In genomic region chr9:17631396-17631795, GRCh38 we compare ENCODE assay signal across 30 cellular contexts. TPM values are rescaled to one million over a fixed set of nuclear protein-coding genes. Genes with fewer than 3 reads are reported as not detected.
DNase-seq lines count a peak whose midpoint lies in the region; ATAC-seq, FAIRE-seq and TF ChIP-seq lines count a peak whose summit lies in the region.
"Had no signal": no experiment of that assay in that cellular context is flagged by ENCODE, and none has a peak within 500 bp of the region (broad histone marks: within the 10 kb centered on the region; RNA-seq: fewer than 3 reads in every experiment).

No MANE protein-coding gene starts in this region.

- peak overlapping the region; percentile 65 for H3K4me2 ChIP-seq in astrocyte (ENCODE audit: low read length)
- no peak overlapping the region for H3K4me2 ChIP-seq in mesendoderm (ENCODE audit: low read length)
- H3K4me2 ChIP-seq: BLaER1, PC-9 had no signal

- FAIRE-seq in astrocyte (lab: Jason Lieb, UNC), result no peak
- FAIRE-seq: A204.1, G401.6, HepG2, K562 had no signal

- H4K20me1 ChIP-seq in astrocyte (ENCODE audit: insufficient read depth, low read length), result no peaks in the 10 kb centered on the region
- H4K20me1 ChIP-seq: BLaER1 had no signal

- H3K9ac ChIP-seq in astrocyte (ENCODE audit: low read length) (no peak overlapping the region), mesendoderm (ENCODE audit: low read length) (no peak overlapping the region)
- H3K9ac ChIP-seq: BLaER1 had no signal

- H3K79me1 ChIP-seq in mesendoderm (ENCODE audit: low read length), result no peaks in the 10 kb centered on the region

- H3K23ac ChIP-seq in mesendoderm (ENCODE audit: low read length), result no peak overlapping the region

- no peak overlapping the region for H2BK15ac ChIP-seq in mesendoderm (replicated peaks; ENCODE audit: low read depth)

- no peaks in the 10 kb centered on the region for H3K36me3 Mint-ChIP-seq in HFFc6 (ENCODE audit: low read depth)
- no peaks in the 10 kb centered on the region for H3K36me3 Mint-ChIP-seq in astrocyte (ENCODE audit: low read depth, unreplicated experiment)
- H3K36me3 Mint-ChIP-seq in osteocyte (ENCODE audit: unreplicated experiment), result no peaks in the 10 kb centered on the region
- H3K36me3 Mint-ChIP-seq: CD4-positive, CD25-positive, alpha-beta regulatory T cell; T-cell had no signal

- no peaks in the 10 kb centered on the region for H3K27me3 ChIP-seq in astrocyte (ENCODE audit: insufficient read depth, low read length)
- H3K27me3 ChIP-seq in mesendoderm (ENCODE audit: insufficient read depth, low read length, poor library complexity), result no peaks in the 10 kb centered on the region
- H3K27me3 ChIP-seq: BLaER1, SJSA1 had no signal

- peak overlapping the region; percentile 30 for H3K27ac ChIP-seq in astrocyte (ENCODE audit: low read depth, low read length)
- H3K27ac ChIP-seq in mesendoderm (ENCODE audit: low read depth, low read length), result no peak overlapping the region
- H3K27ac ChIP-seq: BLaER1, PC-9, SJSA1 had no signal

- H3K4me1 Mint-ChIP-seq in HFFc6 (ENCODE audit: low read depth) (peaks cover 39% of the 10 kb centered on the region; the same call in 1 of the 2 replicates), astrocyte (ENCODE audit: low read depth, unreplicated experiment) (peaks cover 9% of the 10 kb centered on the region), osteocyte (ENCODE audit: unreplicated experiment) (no peaks in the 10 kb centered on the region)
- H3K4me1 Mint-ChIP-seq: CD4-positive, CD25-positive, alpha-beta regulatory T cell; T-cell had no signal

- DNase-seq in EL, result peak; percentile 62
- peak; percentile 11 for DNase-seq in HFFc6
- peak; percentile 18 for DNase-seq in astrocyte (ENCODE audit: low read depth)
- DNase-seq in mesendoderm, result peak; percentile 25
- no peak for DNase-seq in osteocyte (ENCODE audit: extremely low spot score, unreplicated experiment)
- DNase-seq: CD4-positive, CD25-positive, alpha-beta regulatory T cell; DMS153; DND-41; Kasumi-1; MV-4-11; NCI-H1105; NCI-H1436 treated with DMSO at 0.1 percent for 48 hours; NCI-H187 treated with DMSO at 0.1 percent for 48 hours; NCI-H2171; NCI-H226; NCI-H510A; PC-9; T-cell had no signal

- H3K4me3 ChIP-seq in astrocyte (ENCODE audit: insufficient read depth, low read depth, low read length) (no peak overlapping the region), mesendoderm (ENCODE audit: low read length) (no peak overlapping the region)
- H3K4me3 ChIP-seq: BLaER1, K562, PC-9, SJSA1 had no signal

- H2BK120ac ChIP-seq in mesendoderm (ENCODE audit: low read depth, low read length), result no peak overlapping the region

- H3K18ac ChIP-seq in mesendoderm (ENCODE audit: low read length), result no peak overlapping the region

- TF ChIP-seq CTCF in HFFc6 (IDR thresholded peaks at IDR 0.05) (no peak), astrocyte (IDR thresholded peaks at IDR 0.05; ENCODE audit: insufficient read depth, low read depth, low read length) (no peak), osteocyte (IDR thresholded peaks at IDR 0.05) (no peak)

- no peak for ATAC-seq in HG02884 (IDR thresholded peaks at IDR 0.05; ENCODE audit: unreplicated experiment)
- ATAC-seq in GM19455 (IDR thresholded peaks at IDR 0.05; ENCODE audit: unreplicated experiment), result no peak
- ATAC-seq: HepG2, K562, Right ventricle myocardium inferior, T-cell had no signal

- no peaks in the 10 kb centered on the region; the same call in 1 of the 2 replicates for H3K27me3 Mint-ChIP-seq in HFFc6 (ENCODE audit: insufficient read depth)
- peaks cover 4% of the 10 kb centered on the region for H3K27me3 Mint-ChIP-seq in astrocyte (ENCODE audit: low read depth, unreplicated experiment)
- peaks cover 4% of the 10 kb centered on the region for H3K27me3 Mint-ChIP-seq in osteocyte (ENCODE audit: unreplicated experiment)
- H3K27me3 Mint-ChIP-seq: CD4-positive, CD25-positive, alpha-beta regulatory T cell; T-cell had no signal

- H3K9me3 ChIP-seq in astrocyte (ENCODE audit: insufficient read depth, low read depth, low read length), result no peaks in the 10 kb centered on the region
- H3K9me3 ChIP-seq: BLaER1, SJSA1 had no signal

- H2BK5ac ChIP-seq in mesendoderm (ENCODE audit: low read length), result no peak overlapping the region

- no peak overlapping the region for H3K4ac ChIP-seq in mesendoderm (ENCODE audit: low read depth, low read length)

- no peak overlapping the region for H2AK5ac ChIP-seq in mesendoderm (ENCODE audit: low read length)

- H3K56ac ChIP-seq in mesendoderm (ENCODE audit: low read length), result no peak overlapping the region

- H4K8ac ChIP-seq in mesendoderm (ENCODE audit: low read depth, low read length), result peak overlapping the region; percentile 56

- H3K4me1 ChIP-seq in astrocyte (ENCODE audit: insufficient read depth, low read length), result peaks cover 7% of the 10 kb centered on the region
- H3K4me1 ChIP-seq in mesendoderm (ENCODE audit: control insufficient read depth, low read depth, low read length), result peaks cover 3% of the 10 kb centered on the region
- H3K4me1 ChIP-seq: BLaER1 had no signal

- H3K36me3 ChIP-seq in astrocyte (ENCODE audit: insufficient read depth, low read length), result no peaks in the 10 kb centered on the region
- H3K36me3 ChIP-seq in mesendoderm (ENCODE audit: control insufficient read depth, insufficient read depth, low read length), result no peaks in the 10 kb centered on the region
- H3K36me3 ChIP-seq: BLaER1, SJSA1 had no signal

- H2AFZ ChIP-seq in astrocyte (ENCODE audit: low read depth, low read length), result no peak overlapping the region
- H2AFZ ChIP-seq: PC-9 had no signal

- H3K27ac Mint-ChIP-seq in HFFc6 (peak overlapping the region; percentile 75; the same call in 1 of the 2 replicates), astrocyte (ENCODE audit: unreplicated experiment) (peak overlapping the region; percentile 5), osteocyte (ENCODE audit: unreplicated experiment) (no peak overlapping the region)
- H3K27ac Mint-ChIP-seq: CD4-positive, CD25-positive, alpha-beta regulatory T cell; T-cell had no signal

- H4K5ac ChIP-seq in mesendoderm (ENCODE audit: low read length), result no peak overlapping the region

- H3K79me2 ChIP-seq in astrocyte (ENCODE audit: insufficient read depth, low read length) (no peaks in the 10 kb centered on the region), mesendoderm (ENCODE audit: control insufficient read depth, insufficient read depth, low read length) (no peaks in the 10 kb centered on the region)

- H3K9me3 Mint-ChIP-seq in HFFc6 (no peaks in the 10 kb centered on the region), astrocyte (ENCODE audit: unreplicated experiment) (peaks cover 4% of the 10 kb centered on the region), osteocyte (ENCODE audit: unreplicated experiment) (no peaks in the 10 kb centered on the region)

- H3K4me3 Mint-ChIP-seq in HFFc6, result peak overlapping the region; percentile 35; the same call in 1 of the 2 replicates
- H3K4me3 Mint-ChIP-seq in astrocyte (ENCODE audit: unreplicated experiment), result no peak overlapping the region
- no peak overlapping the region for H3K4me3 Mint-ChIP-seq in osteocyte (ENCODE audit: unreplicated experiment)
- H3K4me3 Mint-ChIP-seq: CD4-positive, CD25-positive, alpha-beta regulatory T cell; T-cell had no signal

RNA-seq across cellular contexts. Expression of gene SH3GL2, which starts 52.5 kb away (rescaled TPM):
- total RNA-seq in HFFc6 (2021; fragmentation: NEBNext Ultra II Directional; extraction: Animal tissue kit (Norgen Biotek cat#: 25700)), result not detected
- 0.16 TPM in 1 of 2 replicates, not detected in the other for total RNA-seq in astrocyte
- polyA plus RNA-seq in mesendoderm (2013, experiment 1 of 2), result 1.5 TPM
- polyA plus RNA-seq in mesendoderm (2013, experiment 2 of 2), result 1.7 TPM
- 0.16 TPM in 1 of 2 replicates, not detected in the other for total RNA-seq in osteocyte
- total RNA-seq: CD4-positive, CD25-positive, alpha-beta regulatory T cell; HT1080; K562; MCF 10A; PC-9; RPMI7951; T-cell had no signal
- polyA plus RNA-seq: CD4-positive, CD25-positive, alpha-beta regulatory T cell; HepG2; K562 had no signal
